20 cellular contexts compared by ENCODE assay signal in genomic region chr22:49784987-49785614, GRCh38. TPM values are rescaled to one million over a fixed set of nuclear protein-coding genes. Genes with fewer than 3 reads are reported as not detected.
DNase-seq lines count a peak whose midpoint lies in the region; ATAC-seq, FAIRE-seq and TF ChIP-seq lines count a peak whose summit lies in the region.
"Had no signal": no experiment of that assay in that cellular context is flagged by ENCODE, and none has a peak within 500 bp of the region (broad histone marks: within the 10 kb centered on the region; RNA-seq: fewer than 3 reads in every experiment).

No MANE protein-coding gene starts in this region.

- H3K79me1 ChIP-seq in H9 (ENCODE audit: insufficient read depth, low read depth, low read length, poor library complexity, severe bottlenecking): no peaks in the 10 kb centered on the region
- H3K79me1 ChIP-seq in H1 (ENCODE audit: low read depth, low read length): peaks cover 27% of the 10 kb centered on the region

- no peak overlapping the region for H3K27ac Mint-ChIP-seq in CD8-positive, alpha-beta T cell
- peak overlapping the region in 2 of 3 experiments; percentile 18 to 67; a peak in 1 of 7 replicates for H3K27ac Mint-ChIP-seq in H9
- no peak overlapping the region for H3K27ac Mint-ChIP-seq in CD4-positive, alpha-beta T cell
- H3K27ac Mint-ChIP-seq: B cell; CD4-positive, CD25-positive, alpha-beta regulatory T cell had no signal

- no peaks in the 10 kb centered on the region for H3K9me3 Mint-ChIP-seq in CD8-positive, alpha-beta T cell
- no peaks in the 10 kb centered on the region for H3K9me3 Mint-ChIP-seq in H9
- H3K9me3 Mint-ChIP-seq in CD4-positive, alpha-beta T cell: no peaks in the 10 kb centered on the region

- H2BK120ac ChIP-seq in H9 (ENCODE audit: low read depth, low read length, poor library complexity, severe bottlenecking) (no peak overlapping the region), H1 (replicated peaks; ENCODE audit: low read depth, low read length) (no peak overlapping the region)

- H2BK5ac ChIP-seq in H9 (ENCODE audit: insufficient read length, low read length): no peak overlapping the region
- H2BK5ac ChIP-seq in H1 (ENCODE audit: low read depth, low read length): no peak overlapping the region

- ATAC-seq in CD8-positive, alpha-beta T cell: peak; percentile 16
- no peak for ATAC-seq in psoas muscle
- no peak for ATAC-seq in CD4-positive, alpha-beta T cell (ENCODE audit: poor library complexity)
- ATAC-seq in HG03378 (IDR thresholded peaks at IDR 0.05; ENCODE audit: unreplicated experiment): no peak
- ATAC-seq: HCT116 had no signal

- TF ChIP-seq EP300 in H1 (IDR thresholded peaks at IDR 0.05; ENCODE audit: borderline replicate concordance in 1 of 2, low read depth in 2 of 2, low read length in 2 of 2): no peak

- H3K9ac ChIP-seq in H9 (ENCODE audit: extremely low read depth, insufficient read length, low read length) (no peak overlapping the region), H1 (replicated peaks in 1 of 4; ENCODE audit: extremely low read depth in 1 of 4, low read depth in 3 of 4, low read length in 3 of 4) (no peak overlapping the region)

- H3K23ac ChIP-seq in H9 (ENCODE audit: insufficient read length, low read depth, low read length) (no peak overlapping the region), H1 (ENCODE audit: insufficient read length) (no peak overlapping the region)

- H3T11ph ChIP-seq in H9 (ENCODE audit: low read length): no peak overlapping the region

- H4K8ac ChIP-seq in H9 (replicated peaks; ENCODE audit: insufficient read length, low read depth, low read length): no peak overlapping the region
- peak overlapping the region; percentile 7; the same call in 1 of the 2 replicates for H4K8ac ChIP-seq in H1 (ENCODE audit: extremely low read depth, insufficient read depth, low read length)

- TF ChIP-seq RAD21 in H1 (IDR thresholded peaks at IDR 0.05 in 1 of 2, conservative IDR thresholded peaks at IDR 0.05 in 1 of 2; ENCODE audit: low read depth in 2 of 2, low read length in 2 of 2): no peak

- H3K27ac ChIP-seq in CD8-positive, alpha-beta T cell (ENCODE audit: low read depth, low read length): no peak overlapping the region
- H3K27ac ChIP-seq in H9 (ENCODE audit: insufficient read length, low read depth, low read length): no peak overlapping the region
- no peak overlapping the region for H3K27ac ChIP-seq in H1 (ENCODE audit: low read depth, low read length)
- peak overlapping the region; percentile 48 for H3K27ac ChIP-seq in psoas muscle
- no peak overlapping the region for H3K27ac ChIP-seq in CD4-positive, alpha-beta T cell (ENCODE audit: low read depth, low read length)
- H3K27ac ChIP-seq: SJSA1 had no signal

- DNase-seq in CD8-positive, alpha-beta T cell: peak in 2 of 7 experiments; percentile 25 to 26
- DNase-seq in H9: no peak
- no peak for DNase-seq in H1 (ENCODE audit: low read depth in 1 of 2, low spot score in 2 of 2)
- peak; percentile 13 to 39 for DNase-seq in psoas muscle
- DNase-seq in activated naive CD4-positive, alpha-beta T cell treated with anti-CD3 and anti-CD28 coated beads, Interleukin-2, amount 50 U/mL, for 16 hours: no peak
- no peak for DNase-seq in CD4-positive, alpha-beta T cell
- DNase-seq: CD4-positive, CD25-positive, alpha-beta regulatory T cell; DMS79; KBM-7; NCI-H1048; NCI-H1436 treated with DMSO at 0.1 percent for 48 hours; NCI-H2029 treated with DMSO at 0.1 percent for 48 hours; NCI-H2171 treated with DMSO at 0.1 percent for 48 hours; NCI-H446 treated with DMSO at 0.1 percent for 48 hours; NCI-H748 treated with DMSO at 0.1 percent for 48 hours; OCI-M1 had no signal

- no peak overlapping the region for H4K5ac ChIP-seq in H9 (ENCODE audit: insufficient read length, low read depth, low read length)
- no peak overlapping the region for H4K5ac ChIP-seq in H1 (ENCODE audit: insufficient read length, low read depth, low read length)

- no peak for FAIRE-seq in H1 (lab: Jason Lieb, UNC)

- WGBS in H9 (ENCODE audit: extremely low coverage, insufficient read length, low lambda C conversion rate): no CpG with 5 or more reads among the region's 29 CpGs
- 96% methylated on average over 29 of the region's 29 CpGs; no CpG with 5 or more reads in 1 of the 2 experiments for WGBS in H1 (ENCODE audit: extremely low coverage in 1 of 2, insufficient coverage in 1 of 2, insufficient read length in 1 of 2, insufficient replicate concordance in 2 of 2, low coverage in 1 of 2, low lambda C conversion rate in 2 of 2, missing lambda C conversion rate in 1 of 2), 2 experiments
- WGBS in psoas muscle, 3 donors: 87 to 92% (median 88%) methylated on average over 29 of the region's 29 CpGs

- no peak overlapping the region for H2BK12ac ChIP-seq in H9 (ENCODE audit: insufficient read length, low read depth, low read length)
- H2BK12ac ChIP-seq in H1 (ENCODE audit: low read depth, low read length): no peak overlapping the region

- H3K4me3 Mint-ChIP-seq in CD8-positive, alpha-beta T cell: peak overlapping the region; percentile 8
- H3K4me3 Mint-ChIP-seq in H9: no peak overlapping the region
- H3K4me3 Mint-ChIP-seq in CD4-positive, alpha-beta T cell: no peak overlapping the region
- H3K4me3 Mint-ChIP-seq: B cell; CD4-positive, CD25-positive, alpha-beta regulatory T cell had no signal

- H3K79me2 ChIP-seq in H9 (ENCODE audit: insufficient read depth, low read length) (peaks cover 6% of the 10 kb centered on the region; the same call in 1 of the 2 replicates), H1 (ENCODE audit: control insufficient read depth in 1 of 2, insufficient read depth in 2 of 2, low read length in 2 of 2) (peaks cover 4 to 70% of the 10 kb centered on the region in 2 experiments; a peak in 2 of 4 replicates)

- H2AFZ ChIP-seq in H9 (ENCODE audit: low read length) (no peak overlapping the region), H1 (ENCODE audit: low read length) (no peak overlapping the region)

- H3K4me2 ChIP-seq in H9 (ENCODE audit: insufficient read depth, insufficient read length, low read length) (no peak overlapping the region), H1 (ENCODE audit: insufficient read depth in 1 of 2, low read depth in 2 of 2, low read length in 2 of 2) (no peak overlapping the region)

- no peak overlapping the region for H4K91ac ChIP-seq in H9 (ENCODE audit: insufficient read length, low read depth, low read length)
- no peak overlapping the region for H4K91ac ChIP-seq in H1 (replicated peaks; ENCODE audit: insufficient read length, low read length)

- no peak overlapping the region for H2BK20ac ChIP-seq in H9 (ENCODE audit: low read depth, low read length, poor library complexity, severe bottlenecking)
- no peak overlapping the region for H2BK20ac ChIP-seq in H1 (ENCODE audit: low read length)

- peaks cover 40% of the 10 kb centered on the region for H3K4me1 Mint-ChIP-seq in CD8-positive, alpha-beta T cell (ENCODE audit: low read depth)
- peaks cover 14 to 15% of the 10 kb centered on the region in 2 experiments for H3K4me1 Mint-ChIP-seq in H9
- peaks cover 40% of the 10 kb centered on the region for H3K4me1 Mint-ChIP-seq in CD4-positive, alpha-beta T cell (ENCODE audit: low read depth)

- no peaks in the 10 kb centered on the region for H3K27me3 ChIP-seq in CD8-positive, alpha-beta T cell (ENCODE audit: insufficient read depth, low read length)
- H3K27me3 ChIP-seq in H9 (ENCODE audit: insufficient read depth, low read length) (no peaks in the 10 kb centered on the region), H1 (replicated peaks in 1 of 4; ENCODE audit: control insufficient read depth in 3 of 4, extremely low read depth in 1 of 4, insufficient read depth in 3 of 4, low read length in 3 of 4) (no peaks in the 10 kb centered on the region), psoas muscle (ENCODE audit: insufficient read depth in 3 of 3, low read length in 2 of 3) (no peaks in the 10 kb centered on the region)
- H3K27me3 ChIP-seq in CD4-positive, alpha-beta T cell (ENCODE audit: control insufficient read depth, insufficient read depth, low read length): no peaks in the 10 kb centered on the region
- H3K27me3 ChIP-seq: SJSA1 had no signal

- CTCF ChIA-PET in CD8-positive, alpha-beta T cell (lab: Charles Lee): no interaction called here
- CTCF ChIA-PET in H1 (lab: Charles Lee; ENCODE audit: partially characterized antibody): interaction anchor here (1.4 kb wide), 1 partner anchor 18 kb away, joined by 6 read pairs; no protein-coding TSS in a partner anchor
- CTCF ChIA-PET in CD4-positive, alpha-beta T cell (lab: Charles Lee): no interaction called here

- H3K23me2 ChIP-seq in H9 (ENCODE audit: insufficient read length, low read depth, low read length, poor library complexity, severe bottlenecking): no peaks in the 10 kb centered on the region
- no peaks in the 10 kb centered on the region for H3K23me2 ChIP-seq in H1 (ENCODE audit: low read depth, low read length)

- TF ChIP-seq POLR2A in H1 (IDR thresholded peaks at IDR 0.05; ENCODE audit: control extremely low read depth in 1 of 2, low read depth in 2 of 2, low read length in 2 of 2): no peak

- no peak overlapping the region for H3K4me3 ChIP-seq in CD8-positive, alpha-beta T cell (ENCODE audit: low read depth, low read length)
- H3K4me3 ChIP-seq in H1 (ENCODE audit: extremely low read depth in 1 of 4, insufficient read depth in 2 of 4, low read depth in 3 of 4, low read length in 4 of 4): no peak overlapping the region
- no peak overlapping the region for H3K4me3 ChIP-seq in psoas muscle
- H3K4me3 ChIP-seq: SJSA1 had no signal

- POLR2A ChIA-PET in CD8-positive, alpha-beta T cell (lab: Charles Lee): no interaction called here
- POLR2A ChIA-PET in H1 (lab: Charles Lee; ENCODE audit: partially characterized antibody): no interaction called here
- POLR2A ChIA-PET in CD4-positive, alpha-beta T cell (lab: Charles Lee): no interaction called here

- H3K56ac ChIP-seq in H9 (ENCODE audit: insufficient read length, low read depth, low read length) (no peak overlapping the region), H1 (replicated peaks; ENCODE audit: insufficient read length, low read depth, low read length) (no peak overlapping the region)

- no peaks in the 10 kb centered on the region for H3K9me3 ChIP-seq in CD8-positive, alpha-beta T cell (ENCODE audit: low read length)
- H3K9me3 ChIP-seq in H9 (ENCODE audit: control insufficient read depth, low read depth, low read length): no peaks in the 10 kb centered on the region
- no peaks in the 10 kb centered on the region for H3K9me3 ChIP-seq in H1 (ENCODE audit: insufficient read depth in 2 of 2, low read depth in 1 of 2, low read length in 1 of 2)
- no peaks in the 10 kb centered on the region for H3K9me3 ChIP-seq in psoas muscle
- no peaks in the 10 kb centered on the region for H3K9me3 ChIP-seq in CD4-positive, alpha-beta T cell (ENCODE audit: control insufficient read depth, low read length)
- H3K9me3 ChIP-seq: SJSA1 had no signal

- H4K20me1 ChIP-seq in H9 (ENCODE audit: control insufficient read depth, insufficient read depth, insufficient read length) (no peaks in the 10 kb centered on the region), H1 (replicated peaks in 1 of 2; ENCODE audit: control insufficient read depth in 1 of 2, insufficient read depth in 2 of 2, low read length in 2 of 2) (peaks cover 19 to 36% of the 10 kb centered on the region in 2 experiments)

- no peak overlapping the region for H2AK5ac ChIP-seq in H9 (ENCODE audit: insufficient read length, low read length)
- no peak overlapping the region for H2AK5ac ChIP-seq in H1 (ENCODE audit: low read depth, low read length)

- H3K36me3 Mint-ChIP-seq in CD8-positive, alpha-beta T cell: peaks cover 62% of the 10 kb centered on the region
- peaks cover 19 to 57% (median 52%) of the 10 kb centered on the region in 3 experiments; a peak in 6 of 7 replicates for H3K36me3 Mint-ChIP-seq in H9 (ENCODE audit: insufficient read depth in 1 of 3, low read depth in 3 of 3)
- peaks cover 54% of the 10 kb centered on the region for H3K36me3 Mint-ChIP-seq in CD4-positive, alpha-beta T cell (ENCODE audit: low read depth)

- intact Hi-C loops in CD8-positive, alpha-beta T cell (cut with DNase I, micrococcal nuclease): loop anchor here (5.0 kb wide), 2 partner anchors 42 to 132 kb away; partner anchors contain the start of genes ALG12 (in 1 of the 2), BRD1 (in 1 of the 2) and CRELD2 (in 1 of the 2)
- intact Hi-C loops in psoas muscle (cut with DNase I): loop anchor here (5.0 kb wide), 2 partner anchors 37 to 42 kb away; partner anchors contain the start of gene BRD1 (in 1 of the 2)
- intact Hi-C loops in CD4-positive, alpha-beta T cell (cut with DNase I, micrococcal nuclease): loop anchor here in 1 of 2 experiments (5.0 kb wide), 1 partner anchor 42 kb away; the partner anchor contains the start of gene BRD1

- H3K18ac ChIP-seq in H9 (ENCODE audit: insufficient read length, low read depth, low read length) (no peak overlapping the region), H1 (ENCODE audit: extremely low read depth, low read length) (no peak overlapping the region)

- H2BK15ac ChIP-seq in H9 (ENCODE audit: low read depth, low read length): no peak overlapping the region
- no peak overlapping the region for H2BK15ac ChIP-seq in H1 (ENCODE audit: low read length)

- no peaks in the 10 kb centered on the region for H3K27me3 Mint-ChIP-seq in CD8-positive, alpha-beta T cell (ENCODE audit: low read depth)
- no peaks in the 10 kb centered on the region for H3K27me3 Mint-ChIP-seq in H9 (ENCODE audit: low read depth)
- no peaks in the 10 kb centered on the region for H3K27me3 Mint-ChIP-seq in CD4-positive, alpha-beta T cell
- H3K27me3 Mint-ChIP-seq: B cell; CD4-positive, CD25-positive, alpha-beta regulatory T cell had no signal

- no peak overlapping the region; the same call in 1 of the 2 replicates for H3K14ac ChIP-seq in H9 (ENCODE audit: insufficient read depth, low read length)
- no peak overlapping the region for H3K14ac ChIP-seq in H1 (ENCODE audit: insufficient read length)

- H3K36me3 ChIP-seq in CD8-positive, alpha-beta T cell (ENCODE audit: insufficient read depth, low read length): peaks cover 14% of the 10 kb centered on the region
- H3K36me3 ChIP-seq in H1 (ENCODE audit: control insufficient read depth in 2 of 4, insufficient read depth in 4 of 4, low read length in 3 of 4) (peaks cover 0 to 40% (median 17%) of the 10 kb centered on the region in 4 experiments; a peak in 6 of 8 replicates), psoas muscle (ENCODE audit: insufficient read depth in 1 of 2, low read depth in 1 of 2) (peaks cover 0 to 25% of the 10 kb centered on the region in 2 donors)

- no peak for TF ChIP-seq CTCF in CD8-positive, alpha-beta T cell (IDR thresholded peaks at IDR 0.05)
- TF ChIP-seq CTCF in H9 (conservative IDR thresholded peaks at IDR 0.05) (no peak), H1 (IDR thresholded peaks at IDR 0.05; ENCODE audit: control extremely low read depth in 1 of 3, insufficient read depth in 1 of 3, low read depth in 1 of 3, low read length in 3 of 3) (no peak), psoas muscle (IDR thresholded peaks at IDR 0.05) (no peak)
- no peak for TF ChIP-seq CTCF in CD4-positive, alpha-beta T cell (IDR thresholded peaks at IDR 0.05)

- H3K4ac ChIP-seq in H9 (ENCODE audit: low read depth, low read length) (no peak overlapping the region), H1 (replicated peaks; ENCODE audit: insufficient read length, low read depth, low read length) (no peak overlapping the region)

- peaks cover 23% of the 10 kb centered on the region for H3K4me1 ChIP-seq in CD8-positive, alpha-beta T cell (ENCODE audit: insufficient read depth, low read length)
- H3K4me1 ChIP-seq in H9 (ENCODE audit: insufficient read depth, low read length): no peaks in the 10 kb centered on the region
- peaks cover 0 to 4% (median 0%) of the 10 kb centered on the region in 4 experiments; a peak in 4 of 7 replicates for H3K4me1 ChIP-seq in H1 (replicated peaks in 1 of 4; ENCODE audit: control insufficient read depth in 3 of 4, insufficient read depth in 4 of 4, low read length in 3 of 4)
- H3K4me1 ChIP-seq in psoas muscle: peaks cover 48% of the 10 kb centered on the region
- H3K4me1 ChIP-seq: SJSA1 had no signal

RNA-seq across cellular contexts. Expression of gene BRD1, which starts 42.6 kb away (rescaled TPM):
- 100 to 1,000 TPM; 159 to 167 TPM for total RNA-seq in CD8-positive, alpha-beta T cell
- 51.3 and 53.3 TPM in 2 replicates for total RNA-seq in H9 (2021)
- 34.0 and 35.7 TPM in 2 replicates for total RNA-seq in H1 (2021; fragmentation: NEBNext Ultra II Directional; extraction: Animal tissue kit (Norgen Biotek cat#: 25700))
- polyA plus RNA-seq in H1 (2011; rRNA removed): 6.8 and 11.4 TPM in 2 replicates
- polyA plus RNA-seq in H1 (2011; cell fraction: cytosol; rRNA removed): 9.0 TPM
- polyA plus RNA-seq in H1 (2011; cell fraction: nucleus; rRNA removed): 27.1 TPM
- polyA plus RNA-seq in H1 (2012, experiment 1 of 2): 19.0 to 25.1 TPM (median 23.0 TPM) in 4 replicates
- polyA plus RNA-seq in H1 (2012, experiment 2 of 2): 15.0 TPM
- 13.9 TPM for polyA plus RNA-seq in H1 (2013, experiment 1 of 2)
- polyA plus RNA-seq in H1 (2013, experiment 2 of 2): 13.1 TPM
- 10.0 and 12.5 TPM in 2 replicates for polyA minus RNA-seq in H1 (2011; rRNA and poly(A)+ RNA removed)
- 20.6 TPM for polyA minus RNA-seq in H1 (2011; cell fraction: cytosol; rRNA and poly(A)+ RNA removed)
- 24.8 TPM for polyA minus RNA-seq in H1 (2011; cell fraction: nucleus; rRNA and poly(A)+ RNA removed)
- total RNA-seq in psoas muscle: 10 to 100 TPM; 16.9 to 22.9 (median 20.3) TPM
- polyA plus RNA-seq in psoas muscle: 10 to 100 TPM in 2 of 3 donors, 1 to 10 TPM in 1; 7.9 to 12.8 (median 10.1) TPM
- 100 to 1,000 TPM; 129 to 130 TPM for total RNA-seq in CD4-positive, alpha-beta T cell

Comparison
In these comparisons a context has a peak if more than half of its experiments do, and no peak if none do; other contexts are left out.
1. DNase-seq: peak in psoas muscle (2 of 2); none in H9 (single experiment), H1 (0 of 2), activated naive CD4-positive, alpha-beta T cell treated with anti-CD3 and anti-CD28 coated beads, Interleukin-2, amount 50 U/mL, for 16 hours (single experiment) and CD4-positive, alpha-beta T cell (0 of 10).
2. H3K27ac Mint-ChIP-seq: peak in H9 (2 of 3); none in CD8-positive, alpha-beta T cell (single experiment) and CD4-positive, alpha-beta T cell (single experiment).